Comparison of ENCODE assay signal across 23 cellular contexts in genomic region chr3:59644479-59645075, GRCh38.
DNase-seq lines count a peak whose midpoint lies in the region; ATAC-seq and TF ChIP-seq lines count a peak whose summit lies in the region.
"Had no signal": no experiment of that assay in that cellular context is flagged by ENCODE, and none has a peak within 500 bp of the region (broad histone marks: within the 10 kb centered on the region; RNA-seq: fewer than 3 reads in every experiment).

No MANE protein-coding gene starts in this region.

- H3K23ac ChIP-seq in trophoblast cell (ENCODE audit: low read length) = no peak overlapping the region

- H3K27ac ChIP-seq in body of pancreas (peak overlapping the region in 1 of 4 donors; percentile 22), substantia nigra (ENCODE audit: low read depth, low read length, poor library complexity, severe bottlenecking) (peak overlapping the region; percentile 72), trophoblast cell (ENCODE audit: low read depth, low read length) (no peak overlapping the region)
- H3K27ac ChIP-seq: BLaER1, HL-60, PC-9 had no signal

- H3K4me2 ChIP-seq in trophoblast cell (ENCODE audit: low read length) = no peak overlapping the region
- H3K4me2 ChIP-seq: BLaER1, PC-9 had no signal

- H3K4me1 ChIP-seq in body of pancreas = no peaks in the 10 kb centered on the region
- H3K4me1 ChIP-seq in trophoblast cell (ENCODE audit: control insufficient read depth in 1 of 2, insufficient read depth in 2 of 2, low read length in 2 of 2) = no peaks in the 10 kb centered on the region
- H3K4me1 ChIP-seq: BLaER1, Caco-2 had no signal

- no peak overlapping the region for H2BK120ac ChIP-seq in trophoblast cell (ENCODE audit: insufficient read depth, low read length, poor library complexity)

- no peak overlapping the region for H3K4ac ChIP-seq in trophoblast cell (ENCODE audit: low read depth, low read length)

- H2AK5ac ChIP-seq in trophoblast cell (ENCODE audit: low read length) = no peak overlapping the region

- no peak overlapping the region for H3K18ac ChIP-seq in trophoblast cell (ENCODE audit: low read length)

- H3K27me3 ChIP-seq in body of pancreas (no peaks in the 10 kb centered on the region), trophoblast cell (ENCODE audit: insufficient read depth, low read length) (no peaks in the 10 kb centered on the region)
- H3K27me3 ChIP-seq: BLaER1 had no signal

- no peak overlapping the region for H4K91ac ChIP-seq in trophoblast cell (ENCODE audit: low read depth, low read length)

- H3K36me3 ChIP-seq in body of pancreas (replicated peaks in 1 of 2; ENCODE audit: insufficient read depth in 1 of 2, low read depth in 2 of 2) = no peaks in the 10 kb centered on the region
- H3K36me3 ChIP-seq in trophoblast cell (ENCODE audit: control insufficient read depth in 1 of 2, insufficient read depth in 2 of 2, low read length in 2 of 2) = no peaks in the 10 kb centered on the region
- H3K36me3 ChIP-seq: BLaER1 had no signal

- DNase-seq in G401 (ENCODE audit: low spot score) (peak; percentile 8), body of pancreas (peak in 2 of 4 donors; percentile 7 to 31), hippocampal formation (lab: John Stamatoyannopoulos, UW) (peak; percentile 33 to 51), substantia nigra (lab: John Stamatoyannopoulos, UW) (peak in 35 of 49 donors; percentile 2 to 63 (median 28)), trophoblast cell (no peak), HK-2 (ENCODE audit: unreplicated experiment) (no peak)
- DNase-seq: Caco-2; CD4-positive, alpha-beta memory T cell; DMS79 treated with DMSO at 0.1 percent for 48 hours; H7; NCI-H1092; NCI-H1436; NCI-H187 treated with DMSO at 0.1 percent for 48 hours; NCI-H526; PC-9; RPMI8226; SHP77 had no signal

- H2AFZ ChIP-seq in trophoblast cell (ENCODE audit: insufficient read depth, low read length, poor library complexity) = no peak overlapping the region
- H2AFZ ChIP-seq: PC-9 had no signal

- intact Hi-C loops in body of pancreas (cut with DNase I) = no loop called here

- no peak for TF ChIP-seq CTCF in body of pancreas (IDR thresholded peaks at IDR 0.05)

- peak; percentile 21 for ATAC-seq in body of pancreas
- ATAC-seq in GM21526 (IDR thresholded peaks at IDR 0.05; ENCODE audit: low FRiP score, unreplicated experiment) = no peak
- ATAC-seq: GM12878, HepG2, K562 had no signal

- H3K79me1 ChIP-seq in trophoblast cell (ENCODE audit: low read length) = no peaks in the 10 kb centered on the region

- no peak overlapping the region for H3K14ac ChIP-seq in trophoblast cell (ENCODE audit: low read length)

- in situ Hi-C loops in G401 (cut with HindIII; ENCODE audit: low sequenced_read_pairs) = no loop called here

- 66 to 86% methylated on average over 2 of the region's 2 CpGs for WGBS in body of pancreas, 2 donors
- WGBS in trophoblast cell (ENCODE audit: extremely low coverage, insufficient coverage, insufficient read length) = no CpG with 5 or more reads among the region's 2 CpGs

- no peak overlapping the region for H3K9ac ChIP-seq in trophoblast cell (ENCODE audit: low read length)
- H3K9ac ChIP-seq: BLaER1 had no signal

- no peak overlapping the region for H2BK12ac ChIP-seq in trophoblast cell (ENCODE audit: low read length)

- no peak overlapping the region for H4K8ac ChIP-seq in trophoblast cell (ENCODE audit: low read depth, low read length)

- H2BK5ac ChIP-seq in trophoblast cell (ENCODE audit: low read depth, low read length, poor library complexity) = no peak overlapping the region

- H3K4me3 ChIP-seq in body of pancreas (no peak overlapping the region), trophoblast cell (ENCODE audit: low read depth, low read length) (no peak overlapping the region)
- H3K4me3 ChIP-seq: BLaER1, GM12878, K562, PC-9 had no signal

- H3K79me2 ChIP-seq in trophoblast cell (ENCODE audit: control insufficient read depth, insufficient read depth, low read length, poor library complexity) = no peaks in the 10 kb centered on the region

- no peak overlapping the region for H4K12ac ChIP-seq in trophoblast cell (ENCODE audit: low read depth, low read length)

- H3K9me3 ChIP-seq in body of pancreas = no peaks in the 10 kb centered on the region
- peaks cover 3% of the 10 kb centered on the region for H3K9me3 ChIP-seq in trophoblast cell (ENCODE audit: insufficient read depth, low read depth, low read length)
- H3K9me3 ChIP-seq: Caco-2 had no signal

- no peak for TF ChIP-seq POLR2A in body of pancreas (IDR thresholded peaks at IDR 0.05)

Comparison
In these comparisons a context has a peak if more than half of its experiments do, and no peak if none do; other contexts are left out.
1. DNase-seq: peak in G401 (single experiment), hippocampal formation (2 of 2) and substantia nigra (35 of 49); none in trophoblast cell (0 of 2) and HK-2 (single experiment).